ENCODE assay signal across 5 cellular contexts in genomic region chr20:15792855-15793254, GRCh38.
"Had no signal": no experiment of that assay in that cellular context is flagged by ENCODE, and none has a peak within 500 bp of the region (broad histone marks: within the 10 kb centered on the region; RNA-seq: fewer than 3 reads in every experiment).

No MANE protein-coding gene starts in this region.

- FAIRE-seq: HTR-8/SVneo had no signal

- DNase-seq: IMR-90, KG1 had no signal

- H3K4me2 ChIP-seq: KMS-11 had no signal

- H3K9ac ChIP-seq: KMS-11 had no signal

- H3K27ac ChIP-seq: HL-60, KMS-11 had no signal
